11 cellular contexts compared by ENCODE assay signal in the genomic region with DNA sequence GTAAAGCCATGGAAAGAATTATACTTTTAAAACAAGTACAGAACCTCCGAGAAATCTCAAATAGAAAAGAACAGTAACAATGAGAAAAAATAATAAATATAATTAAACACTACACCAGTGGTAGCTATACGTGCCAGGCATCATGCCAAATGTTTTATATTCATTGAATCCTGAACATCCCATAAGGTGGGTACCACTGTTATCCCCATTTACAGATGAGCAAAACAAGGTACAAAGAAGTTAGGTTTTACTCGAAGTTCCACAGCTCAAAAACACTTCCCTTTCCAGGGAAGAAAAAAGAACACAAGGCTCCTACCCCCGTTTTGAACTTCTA. TPM values are rescaled to one million over a fixed set of nuclear protein-coding genes. Genes with fewer than 3 reads are reported as not detected.
DNase-seq lines count a peak whose midpoint lies in the region; ATAC-seq, FAIRE-seq and TF ChIP-seq lines count a peak whose summit lies in the region.
"Had no signal": no experiment of that assay in that cellular context is flagged by ENCODE, and none has a peak within 500 bp of the region (broad histone marks: within the 10 kb centered on the region; RNA-seq: fewer than 3 reads in every experiment).

No MANE protein-coding gene starts in this region.

- intact Hi-C loops in CD8-positive, alpha-beta T cell (cut with DNase I, micrococcal nuclease), result loop anchor here in 1 of 2 experiments (5.0 kb wide), 1 partner anchor 34 kb away; the partner anchor contains the start of gene JAK1

- no peak for ATAC-seq in CD8-positive, alpha-beta T cell
- ATAC-seq: GM23338 had no signal

- H3F3A ChIP-seq in smooth muscle cell (ENCODE audit: low read depth), result peaks cover 10% of the 10 kb centered on the region

- no peaks in the 10 kb centered on the region for H3K27me3 ChIP-seq in CD8-positive, alpha-beta T cell (ENCODE audit: insufficient read depth, low read length)
- H3K27me3 ChIP-seq in fibroblast of lung (ENCODE audit: control insufficient read depth, insufficient read depth, low read length) (no peaks in the 10 kb centered on the region), smooth muscle cell (ENCODE audit: low read depth) (no peaks in the 10 kb centered on the region), small intestine (ENCODE audit: control insufficient read depth in 2 of 2, insufficient read depth in 2 of 2, low read length in 2 of 2) (no peaks in the 10 kb centered on the region)

- H3K9ac ChIP-seq in SK-N-MC (ENCODE audit: insufficient read length) (no peak overlapping the region), fibroblast of lung (ENCODE audit: insufficient read depth, low read length) (no peak overlapping the region), smooth muscle cell (ENCODE audit: low read depth) (peak overlapping the region; percentile 91)

- H3K9me3 Mint-ChIP-seq in CD8-positive, alpha-beta T cell, result no peaks in the 10 kb centered on the region

- no peak overlapping the region for H3K4me3 Mint-ChIP-seq in CD8-positive, alpha-beta T cell
- H3K4me3 Mint-ChIP-seq: GM23338 had no signal

- H3K27me3 Mint-ChIP-seq in CD8-positive, alpha-beta T cell (ENCODE audit: low read depth), result no peaks in the 10 kb centered on the region

- CTCF ChIA-PET in CD8-positive, alpha-beta T cell (lab: Charles Lee), result interaction anchor here (0.8 kb wide), 1 partner anchor 36 kb away, joined by 3 read pairs; no protein-coding TSS in a partner anchor
- CTCF ChIA-PET in GM10248 (lab: Yijun Ruan, JAX), result interaction anchor here (0.8 to 2.2 kb wide), 5 partner anchors 9 to 64 kb away, joined by 3 to 8 read pairs (median 4); no protein-coding TSS in a partner anchor

- peak overlapping the region; percentile 26 for H3K4me2 ChIP-seq in fibroblast of lung (ENCODE audit: extremely low read depth, insufficient read depth, low read length)
- peak overlapping the region; percentile 77 for H3K4me2 ChIP-seq in smooth muscle cell
- H3K4me2 ChIP-seq: GM23338 had no signal

- no peak overlapping the region for H3K4me3 ChIP-seq in CD8-positive, alpha-beta T cell (ENCODE audit: low read depth, low read length)
- no peak overlapping the region for H3K4me3 ChIP-seq in SK-N-MC
- peak overlapping the region in 3 of 4 experiments; percentile 3 to 37 (median 17) for H3K4me3 ChIP-seq in fibroblast of lung (replicated peaks in 1 of 4; ENCODE audit: control extremely low read depth in 1 of 4, insufficient read depth in 1 of 4, low read depth in 3 of 4, low read length in 4 of 4)
- H3K4me3 ChIP-seq in smooth muscle cell, result no peak overlapping the region
- H3K4me3 ChIP-seq in small intestine (ENCODE audit: low read depth in 1 of 2, low read length in 2 of 2), result no peak overlapping the region
- H3K4me3 ChIP-seq: GM23338 had no signal

- H3K36me3 ChIP-seq in CD8-positive, alpha-beta T cell (ENCODE audit: insufficient read depth, low read length), result no peaks in the 10 kb centered on the region
- H3K36me3 ChIP-seq in SK-N-MC (ENCODE audit: insufficient read depth, low read length) (peaks cover 15% of the 10 kb centered on the region), fibroblast of lung (ENCODE audit: control insufficient read depth, insufficient read depth, low read length) (no peaks in the 10 kb centered on the region), smooth muscle cell (ENCODE audit: low read depth) (no peaks in the 10 kb centered on the region), small intestine (ENCODE audit: control insufficient read depth in 2 of 2, insufficient read depth in 2 of 2, low read length in 2 of 2) (no peaks in the 10 kb centered on the region)

- H3K79me2 ChIP-seq in fibroblast of lung (ENCODE audit: control insufficient read depth, insufficient read depth, low read length), result peaks cover 48% of the 10 kb centered on the region
- H3K79me2 ChIP-seq in smooth muscle cell (ENCODE audit: low read depth), result peaks cover 67% of the 10 kb centered on the region

- no peak for TF ChIP-seq CTCF in CD8-positive, alpha-beta T cell (IDR thresholded peaks at IDR 0.05)
- no peak for TF ChIP-seq CTCF in fibroblast of lung (conservative IDR thresholded peaks at IDR 0.05 in 1 of 2, IDR thresholded peaks at IDR 0.05 in 1 of 2; ENCODE audit: low read depth in 1 of 2, low read length in 2 of 2)
- TF ChIP-seq CTCF in smooth muscle cell (IDR thresholded peaks at IDR 0.05; ENCODE audit: borderline replicate concordance, insufficient read depth, poor library complexity, severe bottlenecking), result no peak
- no peak for TF ChIP-seq CTCF in GM10248 (IDR thresholded peaks at IDR 0.05; ENCODE audit: control extremely low read depth, extremely low read depth, low read depth, missing control alignments)

- peak overlapping the region; percentile 66 for H3K27ac Mint-ChIP-seq in CD8-positive, alpha-beta T cell
- H3K27ac Mint-ChIP-seq: GM23338 had no signal

- H2AFZ ChIP-seq in fibroblast of lung (ENCODE audit: low read length) (no peak overlapping the region), smooth muscle cell (ENCODE audit: low read depth) (no peak overlapping the region)
- H2AFZ ChIP-seq: GM23338 had no signal

- peaks cover 63% of the 10 kb centered on the region for H3K4me1 ChIP-seq in CD8-positive, alpha-beta T cell (ENCODE audit: insufficient read depth, low read length)
- H3K4me1 ChIP-seq in fibroblast of lung (ENCODE audit: control insufficient read depth, extremely low read depth, insufficient read depth, low read length) (peaks cover 20% of the 10 kb centered on the region), smooth muscle cell (ENCODE audit: low read depth) (peaks cover 7% of the 10 kb centered on the region), small intestine (ENCODE audit: control insufficient read depth in 2 of 2, insufficient read depth in 1 of 2, low read depth in 1 of 2, low read length in 1 of 2) (peaks cover 5 to 33% of the 10 kb centered on the region in 2 donors)

- H4K20me1 ChIP-seq in fibroblast of lung (ENCODE audit: control insufficient read depth, extremely low read depth, insufficient read depth, low read length) (no peaks in the 10 kb centered on the region), smooth muscle cell (ENCODE audit: low read depth) (peaks cover 15% of the 10 kb centered on the region)

- POLR2A ChIA-PET in CD8-positive, alpha-beta T cell (lab: Charles Lee), result interaction anchor here (1.7 kb wide), 1 partner anchor 10 kb away, joined by 6 read pairs; no protein-coding TSS in a partner anchor
- POLR2A ChIA-PET in GM10248 (lab: Yijun Ruan, JAX), result no interaction called here

- H3K36me3 Mint-ChIP-seq in CD8-positive, alpha-beta T cell, result peaks cover 20% of the 10 kb centered on the region

- FAIRE-seq in small intestine (lab: Jason Lieb, UNC), result no peak
- FAIRE-seq: GM19239 had no signal

- H3K9me3 ChIP-seq in CD8-positive, alpha-beta T cell (ENCODE audit: low read length), result no peaks in the 10 kb centered on the region
- H3K9me3 ChIP-seq in SK-N-MC (ENCODE audit: low read depth, low read length), result no peaks in the 10 kb centered on the region
- no peaks in the 10 kb centered on the region for H3K9me3 ChIP-seq in fibroblast of lung (ENCODE audit: control insufficient read depth, insufficient read depth, low read depth, low read length)
- no peaks in the 10 kb centered on the region for H3K9me3 ChIP-seq in smooth muscle cell (replicated peaks; ENCODE audit: low read depth)
- H3K9me3 ChIP-seq in small intestine (ENCODE audit: control insufficient read depth, low read depth), result no peaks in the 10 kb centered on the region

- H3K4me1 Mint-ChIP-seq in CD8-positive, alpha-beta T cell (ENCODE audit: low read depth), result peaks cover 86% of the 10 kb centered on the region

- WGBS in smooth muscle cell (ENCODE audit: low lambda C conversion rate), result 69% methylated on average over 4 of the region's 4 CpGs
- WGBS in small intestine, 3 donors, result 56 to 69% (median 62%) methylated on average over 4 of the region's 4 CpGs

- DNase-seq in CD8-positive, alpha-beta T cell, result no peak
- DNase-seq in SK-N-MC (ENCODE audit: low read depth, low spot score) (no peak), fibroblast of lung (ENCODE audit: low read depth in 2 of 2) (no peak), smooth muscle cell (lab: John Stamatoyannopoulos, UW; ENCODE audit: unreplicated experiment) (no peak), COR-L47 (lab: John Stamatoyannopoulos, UW) (no peak), GM10248 (ENCODE audit: extremely low spot score) (no peak), small intestine (no peak)
- DNase-seq: RPMI8226 had no signal

- H3K27ac ChIP-seq in CD8-positive, alpha-beta T cell (ENCODE audit: low read depth, low read length), result no peak overlapping the region
- H3K27ac ChIP-seq in SK-N-MC, result peak overlapping the region; percentile 80; the same call in 1 of the 2 replicates
- H3K27ac ChIP-seq in fibroblast of lung (ENCODE audit: insufficient read depth, low read length), result peak overlapping the region; percentile 98
- peak overlapping the region; percentile 98 for H3K27ac ChIP-seq in smooth muscle cell (ENCODE audit: low read depth)
- no peak overlapping the region for H3K27ac ChIP-seq in small intestine (ENCODE audit: low read depth in 1 of 2, low read length in 1 of 2)
- H3K27ac ChIP-seq: VCaP had no signal

RNA-seq across cellular contexts. Expression of gene JAK1, which starts 33.4 kb away (rescaled TPM):
- total RNA-seq in CD8-positive, alpha-beta T cell, result 100 to 1,000 TPM; 280 to 298 TPM
- total RNA-seq in fibroblast of lung, result 145 and 152 TPM in 2 replicates
- 131 and 144 TPM in 2 replicates for polyA plus RNA-seq in fibroblast of lung
- polyA plus RNA-seq in fibroblast of lung (2012), result 92.7 and 111 TPM in 2 replicates
- polyA minus RNA-seq in fibroblast of lung (ENCODE audit: low replicate concordance), result 132 and 135 TPM in 2 replicates
- total RNA-seq in smooth muscle cell, result 101 and 110 TPM in 2 replicates
- 44.9 and 52.4 TPM in 2 replicates for polyA plus RNA-seq in smooth muscle cell
- polyA plus RNA-seq in small intestine, result 10 to 100 TPM; 29.4 to 33.3 (median 31.9) TPM

Comparison
In these comparisons a context has a peak if more than half of its experiments do, and no peak if none do; other contexts are left out.
1. H3K27ac ChIP-seq: peak in SK-N-MC (single experiment), fibroblast of lung (single experiment) and smooth muscle cell (single experiment); none in CD8-positive, alpha-beta T cell (single experiment) and small intestine (0 of 2).
2. H3K4me3 ChIP-seq: peak in fibroblast of lung (3 of 4); none in CD8-positive, alpha-beta T cell (single experiment), SK-N-MC (single experiment), smooth muscle cell (single experiment) and small intestine (0 of 2).